In genomic region chr1:193516755-193517388, GRCh38 we compare ENCODE assay signal across 14 cellular contexts.
DNase-seq lines count a peak whose midpoint lies in the region; ATAC-seq and TF ChIP-seq lines count a peak whose summit lies in the region.
"Had no signal": no experiment of that assay in that cellular context is flagged by ENCODE, and none has a peak within 500 bp of the region (broad histone marks: within the 10 kb centered on the region; RNA-seq: fewer than 3 reads in every experiment).

No MANE protein-coding gene starts in this region.

- H3K27me3 ChIP-seq in WERI-Rb-1 (ENCODE audit: insufficient read depth, low read depth, severe bottlenecking) = no peaks in the 10 kb centered on the region

- peaks cover 8% of the 10 kb centered on the region for H3K4me1 Mint-ChIP-seq in activated T-cell treated with anti-CD3 and anti-CD28 coated beads, Interleukin-2, amount 50 U/mL, for 72 hours (ENCODE audit: low read depth)
- H3K4me1 Mint-ChIP-seq in T-helper 17 cell = peaks cover 9% of the 10 kb centered on the region
- H3K4me1 Mint-ChIP-seq in stimulated activated naive CD8-positive, alpha-beta T cell treated with anti-CD3 and anti-CD28 coated beads, Interleukin-15, amount 100 ng/mL, for 72 hours = peaks cover 6% of the 10 kb centered on the region

- peaks cover 2 to 5% of the 10 kb centered on the region in 2 donors for H3K36me3 Mint-ChIP-seq in activated T-cell treated with anti-CD3 and anti-CD28 coated beads, Interleukin-2, amount 50 U/mL, for 72 hours (ENCODE audit: insufficient read depth in 2 of 2)
- peaks cover 3% of the 10 kb centered on the region for H3K36me3 Mint-ChIP-seq in T-helper 17 cell (ENCODE audit: low read depth)
- H3K36me3 Mint-ChIP-seq: CD14-positive monocyte had no signal

- no peak for TF ChIP-seq CTCF in WERI-Rb-1 (IDR thresholded peaks at IDR 0.05; ENCODE audit: low read depth, low read length)

- no peak overlapping the region for H3K27ac ChIP-seq in WERI-Rb-1
- H3K27ac ChIP-seq: 22Rv1 had no signal

- H3K9me3 ChIP-seq in T-helper 17 cell (ENCODE audit: control insufficient read depth, low read length, poor library complexity, severe bottlenecking) (no peaks in the 10 kb centered on the region), WERI-Rb-1 (ENCODE audit: severe bottlenecking) (no peaks in the 10 kb centered on the region)
- H3K9me3 ChIP-seq: HAP-1 had no signal

- ATAC-seq in activated CD4-positive, CD25-positive, alpha-beta regulatory T cell treated with anti-CD3 and anti-CD28 coated beads, Interleukin-2, amount 50 U/mL, for 24 hours = peak; percentile 86 to 91
- ATAC-seq in activated T-cell treated with anti-CD3 and anti-CD28 coated beads, Interleukin-2, amount 50 U/mL, for 72 hours (replicated peaks in 1 of 2) = peak; percentile 44 to 69
- ATAC-seq in T-helper 17 cell (no peak), HG02798 (IDR thresholded peaks at IDR 0.05; ENCODE audit: poor library complexity, unreplicated experiment) (no peak)
- peak; percentile 46 for ATAC-seq in stimulated activated naive CD8-positive, alpha-beta T cell treated with anti-CD3 and anti-CD28 coated beads, Interleukin-15, amount 100 ng/mL, for 72 hours

- H3K4me3 Mint-ChIP-seq in activated T-cell treated with anti-CD3 and anti-CD28 coated beads, Interleukin-2, amount 50 U/mL, for 72 hours = peak overlapping the region in 1 of 2 donors; percentile 47
- H3K4me3 Mint-ChIP-seq in T-helper 17 cell = peak overlapping the region; percentile 39
- H3K4me3 Mint-ChIP-seq in stimulated activated naive CD8-positive, alpha-beta T cell treated with anti-CD3 and anti-CD28 coated beads, Interleukin-15, amount 100 ng/mL, for 72 hours = no peak overlapping the region
- H3K4me3 Mint-ChIP-seq: CD14-positive monocyte had no signal

- no peak overlapping the region for H3K4me3 ChIP-seq in WERI-Rb-1 (ENCODE audit: low read depth, low read length)
- H3K4me3 ChIP-seq: HAP-1 had no signal

- no peaks in the 10 kb centered on the region for H3K27me3 Mint-ChIP-seq in activated T-cell treated with anti-CD3 and anti-CD28 coated beads, Interleukin-2, amount 50 U/mL, for 72 hours (ENCODE audit: low read depth)
- H3K27me3 Mint-ChIP-seq in T-helper 17 cell = no peaks in the 10 kb centered on the region
- no peaks in the 10 kb centered on the region for H3K27me3 Mint-ChIP-seq in stimulated activated naive CD8-positive, alpha-beta T cell treated with anti-CD3 and anti-CD28 coated beads, Interleukin-15, amount 100 ng/mL, for 72 hours

- DNase-seq in activated CD4-positive, CD25-positive, alpha-beta regulatory T cell treated with anti-CD3 and anti-CD28 coated beads, Interleukin-2, amount 50 U/mL, for 72 hours = no peak
- DNase-seq in activated T-cell treated with anti-CD3 and anti-CD28 coated beads, Interleukin-2, amount 50 U/mL, for 72 hours = no peak
- DNase-seq in activated T-cell treated with anti-CD3 and anti-CD28 coated beads for 4 hours (no peak), T-helper 17 cell (no peak), WERI-Rb-1 (no peak)
- DNase-seq in stimulated activated naive CD8-positive, alpha-beta T cell treated with anti-CD3 and anti-CD28 coated beads, Interleukin-15, amount 100 ng/mL, for 72 hours = no peak
- DNase-seq: DND-41, GDM1, GOT3 had no signal

- H3K27ac Mint-ChIP-seq in activated T-cell treated with anti-CD3 and anti-CD28 coated beads, Interleukin-2, amount 50 U/mL, for 72 hours = peak overlapping the region; percentile 22
- H3K27ac Mint-ChIP-seq in T-helper 17 cell = peak overlapping the region; percentile 57
- no peak overlapping the region for H3K27ac Mint-ChIP-seq in stimulated activated naive CD8-positive, alpha-beta T cell treated with anti-CD3 and anti-CD28 coated beads, Interleukin-15, amount 100 ng/mL, for 72 hours
- H3K27ac Mint-ChIP-seq: CD14-positive monocyte had no signal

- H3K9me3 Mint-ChIP-seq in activated T-cell treated with anti-CD3 and anti-CD28 coated beads, Interleukin-2, amount 50 U/mL, for 72 hours = peaks cover 5 to 6% of the 10 kb centered on the region in 2 donors
- peaks cover 6 to 21% of the 10 kb centered on the region in 2 donors for H3K9me3 Mint-ChIP-seq in stimulated activated naive CD8-positive, alpha-beta T cell treated with anti-CD3 and anti-CD28 coated beads, Interleukin-15, amount 100 ng/mL, for 72 hours

- H3K36me3 ChIP-seq in WERI-Rb-1 = no peaks in the 10 kb centered on the region
- H3K36me3 ChIP-seq: HAP-1 had no signal

Comparison
In these comparisons a context has a peak if more than half of its experiments do, and no peak if none do; other contexts are left out.
1. ATAC-seq: peak in activated CD4-positive, CD25-positive, alpha-beta regulatory T cell treated with anti-CD3 and anti-CD28 coated beads, Interleukin-2, amount 50 U/mL, for 24 hours (2 of 2), activated T-cell treated with anti-CD3 and anti-CD28 coated beads, Interleukin-2, amount 50 U/mL, for 72 hours (2 of 2) and stimulated activated naive CD8-positive, alpha-beta T cell treated with anti-CD3 and anti-CD28 coated beads, Interleukin-15, amount 100 ng/mL, for 72 hours (single experiment); none in T-helper 17 cell (single experiment) and HG02798 (single experiment).
2. H3K27ac Mint-ChIP-seq: peak in activated T-cell treated with anti-CD3 and anti-CD28 coated beads, Interleukin-2, amount 50 U/mL, for 72 hours (single experiment) and T-helper 17 cell (single experiment); none in stimulated activated naive CD8-positive, alpha-beta T cell treated with anti-CD3 and anti-CD28 coated beads, Interleukin-15, amount 100 ng/mL, for 72 hours (0 of 2).